ENCODE assay signal across 11 cellular contexts in the genomic region with DNA sequence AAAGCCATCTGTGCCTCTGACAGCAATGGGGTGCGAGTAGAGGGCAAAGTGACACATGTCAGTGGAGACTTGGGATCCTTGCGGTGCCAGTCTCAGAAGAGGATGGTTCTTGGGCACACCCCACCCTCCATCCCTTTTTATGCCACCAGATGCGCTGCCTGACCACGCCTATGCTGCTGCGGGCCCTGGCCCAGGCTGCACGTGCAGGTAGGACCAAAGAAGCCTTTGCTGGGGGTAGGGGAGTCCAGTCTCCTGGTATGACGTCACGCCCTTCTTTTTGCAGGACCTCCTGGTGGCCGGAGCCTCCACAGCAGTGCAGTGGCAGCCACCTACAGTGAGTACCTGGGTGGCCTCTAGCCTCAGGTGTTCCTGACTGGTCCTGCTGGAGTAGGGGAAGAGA. TPM values are rescaled to one million over a fixed set of nuclear protein-coding genes. Genes with fewer than 3 reads are reported as not detected.
A peak's percentile ranks its signal among the peaks of the same experiment; 100 is the strongest.
DNase-seq lines count a peak whose midpoint lies in the region; ATAC-seq, FAIRE-seq and TF ChIP-seq lines count a peak whose summit lies in the region.
"Had no signal": no experiment of that assay in that cellular context is flagged by ENCODE, and none has a peak within 500 bp of the region (broad histone marks: within the 10 kb centered on the region; RNA-seq: fewer than 3 reads in every experiment).

No MANE protein-coding gene starts in this region.

- peak overlapping the region; percentile 99 for H3K4me3 Mint-ChIP-seq in activated CD4-positive, alpha-beta memory T cell treated with anti-CD3 and anti-CD28 coated beads for 36 hours

- H3K27ac Mint-ChIP-seq in activated CD4-positive, alpha-beta memory T cell treated with anti-CD3 and anti-CD28 coated beads for 36 hours: peak overlapping the region; percentile 88

- H2AFZ ChIP-seq in hepatocyte: no peak overlapping the region

- ATAC-seq in left ventricle myocardium superior (no peak), GM19463 (IDR thresholded peaks at IDR 0.05; ENCODE audit: unreplicated experiment) (no peak)

- H3K36me3 ChIP-seq in left ventricle myocardium inferior (peaks cover 38% of the 10 kb centered on the region), hepatocyte (replicated peaks; ENCODE audit: insufficient read depth, low read depth) (no peaks in the 10 kb centered on the region), stomach smooth muscle (ENCODE audit: control insufficient read depth in 2 of 2, insufficient read depth in 2 of 2, low read length in 2 of 2) (peaks cover 12 to 14% of the 10 kb centered on the region in 2 donors)

- no peaks in the 10 kb centered on the region for H3K9me3 ChIP-seq in left ventricle myocardium inferior (replicated peaks)
- H3K9me3 ChIP-seq in hepatocyte (ENCODE audit: low read depth): no peaks in the 10 kb centered on the region
- H3K9me3 ChIP-seq in stomach smooth muscle (ENCODE audit: control insufficient read depth in 2 of 2, low read length in 2 of 2): no peaks in the 10 kb centered on the region

- H3K4me2 ChIP-seq in hepatocyte: peak overlapping the region; percentile 95

- H3K9me3 Mint-ChIP-seq in activated CD4-positive, alpha-beta memory T cell treated with anti-CD3 and anti-CD28 coated beads for 36 hours: no peaks in the 10 kb centered on the region

- H3K4me1 ChIP-seq in left ventricle myocardium inferior (peaks cover 71% of the 10 kb centered on the region), hepatocyte (ENCODE audit: insufficient read depth) (peaks cover 13% of the 10 kb centered on the region), stomach smooth muscle (ENCODE audit: control insufficient read depth, insufficient read depth, low read length) (peaks cover 28% of the 10 kb centered on the region)

- H3K9me2 ChIP-seq in hepatocyte (replicated peaks; ENCODE audit: insufficient read depth): no peaks in the 10 kb centered on the region

- 86% methylated on average over 9 of the region's 9 CpGs for WGBS in hepatocyte (ENCODE audit: low lambda C conversion rate, missing lambda C conversion rate)

- no peak for FAIRE-seq in frontal cortex (lab: Jason Lieb, UNC)

- intact Hi-C loops in left ventricle myocardium inferior (cut with micrococcal nuclease): no loop called here
- intact Hi-C loops in left ventricle myocardium superior (cut with micrococcal nuclease): no loop called here
- intact Hi-C loops in activated CD4-positive, alpha-beta memory T cell treated with anti-CD3 and anti-CD28 coated beads for 36 hours (cut with micrococcal nuclease): no loop called here

- H3K9ac ChIP-seq in stomach smooth muscle (ENCODE audit: low read length in 2 of 2): peak overlapping the region; percentile 55 to 98

- DNase-seq in left ventricle myocardium inferior: no peak
- DNase-seq in left ventricle myocardium superior: no peak
- no peak for DNase-seq in activated CD4-positive, alpha-beta memory T cell treated with anti-CD3 and anti-CD28 coated beads for 36 hours
- no peak for DNase-seq in hepatocyte (ENCODE audit: low spot score)
- DNase-seq in frontal cortex (ENCODE audit: low spot score in 2 of 2): no peak
- DNase-seq in COR-L47 (lab: John Stamatoyannopoulos, UW): no peak
- DNase-seq: activated CD4-positive, alpha-beta T cell treated with anti-CD3 and anti-CD28 coated beads, Interleukin-2, amount 50 U/mL, for 48 hours; NCI-H774; stimulated activated CD4-positive, alpha-beta T cell treated with anti-CD3 and anti-CD28 coated beads, Interleukin-4, amount 100 ng/mL, for 1 hour had no signal

- POLR2A ChIA-PET in activated CD4-positive, alpha-beta memory T cell treated with anti-CD3 and anti-CD28 coated beads for 36 hours (lab: Charles Lee): no interaction called here

- H3K4me1 Mint-ChIP-seq in activated CD4-positive, alpha-beta memory T cell treated with anti-CD3 and anti-CD28 coated beads for 36 hours (ENCODE audit: low read depth): peaks cover 32% of the 10 kb centered on the region

- TF ChIP-seq CTCF in left ventricle myocardium inferior (IDR thresholded peaks at IDR 0.05; ENCODE audit: borderline replicate concordance) (no peak), hepatocyte (IDR thresholded peaks at IDR 0.05; ENCODE audit: poor library complexity) (no peak)

- no peaks in the 10 kb centered on the region for H4K20me1 ChIP-seq in hepatocyte (ENCODE audit: insufficient read depth, poor library complexity, severe bottlenecking)

- H3K27me3 ChIP-seq in left ventricle myocardium inferior (ENCODE audit: low read depth): no peaks in the 10 kb centered on the region
- no peaks in the 10 kb centered on the region for H3K27me3 ChIP-seq in hepatocyte
- no peaks in the 10 kb centered on the region for H3K27me3 ChIP-seq in stomach smooth muscle (ENCODE audit: control insufficient read depth in 1 of 2, insufficient read depth in 2 of 2, low read length in 2 of 2)

- CTCF ChIA-PET in activated CD4-positive, alpha-beta memory T cell treated with anti-CD3 and anti-CD28 coated beads for 36 hours (lab: Charles Lee): interaction anchor here (1.2 kb wide), 1 partner anchor 8 kb away, joined by 3 read pairs; no protein-coding TSS in a partner anchor

- peaks cover 2% of the 10 kb centered on the region for H3K36me3 Mint-ChIP-seq in activated CD4-positive, alpha-beta memory T cell treated with anti-CD3 and anti-CD28 coated beads for 36 hours

- no peaks in the 10 kb centered on the region for H3K27me3 Mint-ChIP-seq in activated CD4-positive, alpha-beta memory T cell treated with anti-CD3 and anti-CD28 coated beads for 36 hours

- H3K27ac ChIP-seq in left ventricle myocardium inferior (replicated peaks) (peak overlapping the region; percentile 94), hepatocyte (no peak overlapping the region), stomach smooth muscle (ENCODE audit: low read length) (peak overlapping the region; percentile 84)

- H3K4me3 ChIP-seq in left ventricle myocardium inferior (peak overlapping the region; percentile 89), hepatocyte (no peak overlapping the region), stomach smooth muscle (ENCODE audit: low read length in 2 of 2) (peak overlapping the region in 1 of 2 donors; percentile 93)

- peaks cover 19% of the 10 kb centered on the region for H3K79me2 ChIP-seq in hepatocyte

RNA-seq across cellular contexts. Expression of a gene that starts 1.5 kb away (rescaled TPM):
- 436 TPM for total RNA-seq in left ventricle myocardium inferior
- 514 TPM for total RNA-seq in left ventricle myocardium superior
- total RNA-seq in activated CD4-positive, alpha-beta memory T cell treated with anti-CD3 and anti-CD28 coated beads for 36 hours: 100 to 1,000 TPM; 134 to 140 TPM
- 100 and 111 TPM in 2 replicates for total RNA-seq in hepatocyte
- 286 and 287 TPM in 2 replicates for polyA plus RNA-seq in hepatocyte
- 48.5 TPM for total RNA-seq in frontal cortex

RNA-seq across cellular contexts. Expression of a gene that starts 6.8 kb away (rescaled TPM):
- total RNA-seq in left ventricle myocardium inferior (23.4 TPM), left ventricle myocardium superior (25.8 TPM), hepatocyte (61.0 and 77.4 TPM in 2 replicates), frontal cortex (2.4 TPM)
- total RNA-seq in activated CD4-positive, alpha-beta memory T cell treated with anti-CD3 and anti-CD28 coated beads for 36 hours: 100 to 1,000 TPM; 167 to 175 TPM
- 125 and 199 TPM in 2 replicates for polyA plus RNA-seq in hepatocyte

RNA-seq across cellular contexts. Expression of a gene that starts 21.9 kb away (rescaled TPM):
- 3.7 TPM for total RNA-seq in left ventricle myocardium inferior
- 4.9 TPM for total RNA-seq in left ventricle myocardium superior
- total RNA-seq in activated CD4-positive, alpha-beta memory T cell treated with anti-CD3 and anti-CD28 coated beads for 36 hours: not detected
- 11.7 and 15.4 TPM in 2 replicates for total RNA-seq in hepatocyte
- polyA plus RNA-seq in hepatocyte: 15.7 and 16.9 TPM in 2 replicates
- total RNA-seq in frontal cortex: 0.41 TPM

RNA-seq across cellular contexts. Expression of a gene that starts 28.1 kb away (rescaled TPM):
- 6.1 TPM for total RNA-seq in left ventricle myocardium inferior
- 7.6 TPM for total RNA-seq in left ventricle myocardium superior
- total RNA-seq in activated CD4-positive, alpha-beta memory T cell treated with anti-CD3 and anti-CD28 coated beads for 36 hours: 10 to 100 TPM; 20.0 to 21.5 TPM
- total RNA-seq in hepatocyte: 22.6 and 23.5 TPM in 2 replicates
- polyA plus RNA-seq in hepatocyte: 38.0 and 42.9 TPM in 2 replicates
- 2.9 TPM for total RNA-seq in frontal cortex
